19 cellular contexts compared by ENCODE assay signal in the genomic region with DNA sequence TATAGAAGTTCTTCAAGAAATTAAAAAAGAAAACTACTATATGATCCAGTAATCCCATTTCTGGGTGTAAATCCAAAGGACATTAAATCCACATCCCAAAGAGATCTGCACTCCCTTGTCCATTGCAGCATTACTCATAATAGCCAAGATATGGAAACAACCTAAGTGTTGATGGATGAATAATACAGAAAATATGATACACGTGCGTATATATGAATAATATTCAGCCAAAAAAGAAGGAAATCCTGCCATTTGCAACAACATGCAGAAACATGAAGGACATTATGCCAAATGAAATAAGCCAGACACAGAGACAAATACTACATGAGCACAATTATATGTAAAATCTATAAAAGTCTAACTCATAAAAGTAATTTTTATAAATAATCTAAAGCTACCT.
"Had no signal": no experiment of that assay in that cellular context is flagged by ENCODE, and none has a peak within 500 bp of the region (broad histone marks: within the 10 kb centered on the region; RNA-seq: fewer than 3 reads in every experiment).

No MANE protein-coding gene starts in this region.

- H3K4me1 Mint-ChIP-seq: activated CD4-positive, alpha-beta T cell treated with anti-CD3 and anti-CD28 coated beads for 36 hours; nephron progenitor cell; T-cell had no signal

- H3K4me3 ChIP-seq: colonic mucosa, hepatocyte, lower lobe of right lung, skin epidermis, transverse colon had no signal

- H3K27me3 ChIP-seq: colonic mucosa, hepatocyte, transverse colon had no signal

- H3K27ac Mint-ChIP-seq: activated CD4-positive, alpha-beta T cell treated with anti-CD3 and anti-CD28 coated beads for 36 hours; activated naive CD4-positive, alpha-beta T cell treated with anti-CD3 and anti-CD28 coated beads, Interleukin-2, amount 50 U/mL, for 72 hours; nephron progenitor cell; stimulated activated naive CD8-positive, alpha-beta T cell treated with anti-CD3 and anti-CD28 coated beads, Interleukin-15, Interleukin-2, amounts not matched to agents 100 ng/mL and 50 ng/mL, for 24 hours; T-cell; WTC11 had no signal

- H3K36me3 Mint-ChIP-seq: activated naive CD4-positive, alpha-beta T cell treated with anti-CD3 and anti-CD28 coated beads, Interleukin-2, amount 50 U/mL, for 72 hours; T-cell; WTC11 had no signal

- H3K9me3 Mint-ChIP-seq: nephron progenitor cell had no signal

- H3K4me3 Mint-ChIP-seq: activated CD4-positive, alpha-beta T cell treated with anti-CD3 and anti-CD28 coated beads for 36 hours; nephron progenitor cell; stimulated activated naive CD8-positive, alpha-beta T cell treated with anti-CD3 and anti-CD28 coated beads, Interleukin-15, Interleukin-2, amounts not matched to agents 100 ng/mL and 50 ng/mL, for 24 hours; T-cell; WTC11 had no signal

- H3K4me1 ChIP-seq: colonic mucosa, lower lobe of right lung, transverse colon had no signal

- DNase-seq: activated CD4-positive, alpha-beta T cell treated with anti-CD3 and anti-CD28 coated beads for 36 hours; activated CD4-positive, alpha-beta T cell treated with anti-CD3 and anti-CD28 coated beads, Interleukin-2, amount 50 U/mL, for 48 hours; activated gamma-delta T cell treated with Interleukin-2 at 50 U/mL for 16 hours; amniotic stem cell; central memory CD4-positive, alpha-beta T cell; colonic mucosa; erythroblast; islet precursor cell; lower lobe of right lung; nephron progenitor cell; occipital lobe; retina; T-cell; transverse colon had no signal

- H3K9me3 ChIP-seq: colonic mucosa, lower lobe of right lung, transverse colon had no signal

- ATAC-seq: activated CD4-positive, alpha-beta T cell treated with anti-CD3 and anti-CD28 coated beads for 36 hours; activated naive CD4-positive, alpha-beta T cell treated with anti-CD3 and anti-CD28 coated beads, Interleukin-2, amount 50 U/mL, for 72 hours; lower lobe of right lung; T-cell; WTC11 had no signal

- H3K27ac ChIP-seq: colonic mucosa, hepatocyte, lower lobe of right lung, skin epidermis, transverse colon had no signal

- H3K27me3 Mint-ChIP-seq: activated CD4-positive, alpha-beta T cell treated with anti-CD3 and anti-CD28 coated beads for 36 hours; stimulated activated naive CD8-positive, alpha-beta T cell treated with anti-CD3 and anti-CD28 coated beads, Interleukin-15, Interleukin-2, amounts not matched to agents 100 ng/mL and 50 ng/mL, for 24 hours; T-cell had no signal

- H3K36me3 ChIP-seq: colonic mucosa, lower lobe of right lung, transverse colon had no signal
